26 cellular contexts compared by ENCODE assay signal in genomic region chr11:44467413-44467812, GRCh38.
"Had no signal": no experiment of that assay in that cellular context is flagged by ENCODE, and none has a peak within 500 bp of the region (broad histone marks: within the 10 kb centered on the region; RNA-seq: fewer than 3 reads in every experiment).

No MANE protein-coding gene starts in this region.

- H3K27ac ChIP-seq: esophagus muscularis mucosa, hepatocyte, spleen, thoracic aorta, upper lobe of left lung, WERI-Rb-1 had no signal

- H3K27me3 ChIP-seq: hepatocyte, upper lobe of left lung had no signal

- H3K4me3 ChIP-seq: esophagus muscularis mucosa, hepatocyte, spleen, thoracic aorta, upper lobe of left lung had no signal

- H3K36me3 Mint-ChIP-seq: activated naive CD4-positive, alpha-beta T cell treated with anti-CD3 and anti-CD28 coated beads, Interleukin-2, amount 50 U/mL, for 72 hours; brain; T-cell had no signal

- H3K9me3 Mint-ChIP-seq: activated T-helper 17 cell treated with anti-CD3 and anti-CD28 coated beads, Interleukin-2, amount 50 U/mL, for 72 hours had no signal

- H3K4me1 Mint-ChIP-seq: activated T-helper 17 cell treated with anti-CD3 and anti-CD28 coated beads, Interleukin-2, amount 50 U/mL, for 72 hours; brain; memory B cell; T-cell had no signal

- H3K4me1 ChIP-seq: spleen, upper lobe of left lung had no signal

- H3K27ac Mint-ChIP-seq: activated T-cell treated with anti-CD3 and anti-CD28 coated beads, Interleukin-2, amount 50 U/mL, for 24 hours; activated T-helper 17 cell treated with anti-CD3 and anti-CD28 coated beads, Interleukin-2, amount 50 U/mL, for 72 hours; brain; dendritic cell treated with granulocyte-macrophage colony-stimulating factor and Interleukin-4, amounts not matched to agents 40 ng/mL and 50 ng/mL, for 4 days; memory B cell; progenitor cell of endocrine pancreas; T-cell had no signal

- H3K9me3 ChIP-seq: thoracic aorta had no signal

- ATAC-seq: activated naive CD4-positive, alpha-beta T cell treated with anti-CD3 and anti-CD28 coated beads, Interleukin-2, amount 50 U/mL, for 72 hours; activated T-helper 17 cell treated with anti-CD3 and anti-CD28 coated beads, Interleukin-2, amount 50 U/mL, for 72 hours; left cardiac atrium; T-cell had no signal

- H3K4me3 Mint-ChIP-seq: activated T-cell treated with anti-CD3 and anti-CD28 coated beads, Interleukin-2, amount 50 U/mL, for 24 hours; activated T-helper 17 cell treated with anti-CD3 and anti-CD28 coated beads, Interleukin-2, amount 50 U/mL, for 72 hours; brain; dendritic cell treated with granulocyte-macrophage colony-stimulating factor and Interleukin-4, amounts not matched to agents 40 ng/mL and 50 ng/mL, for 4 days; memory B cell; nephron progenitor cell; T-cell had no signal

- DNase-seq: activated CD4-positive, alpha-beta T cell treated with anti-CD3 and anti-CD28 coated beads for 1 hour; activated CD8-positive, alpha-beta memory T cell treated with anti-CD3 and anti-CD28 coated beads for 24 hours; activated CD8-positive, alpha-beta memory T cell treated with anti-CD3 and anti-CD28 coated beads, Interleukin-2, amount 50 U/mL, for 4 hours; activated T-cell treated with anti-CD3 and anti-CD28 coated beads, Interleukin-2, amount 50 U/mL, for 24 hours; aorta; effector memory CD4-positive, alpha-beta T cell; glutamatergic neuron; islet precursor cell; left cardiac atrium; nephron progenitor cell; retina; spleen; stimulated activated CD4-positive, alpha-beta T cell treated with anti-CD3 and anti-CD28 coated beads, Interleukin-4, amount 100 ng/mL, for 1 hour; stimulated activated naive CD4-positive, alpha-beta T cell treated with Interleukin-2 at 50 U/mL for 16 hours; T-cell; upper lobe of left lung; WERI-Rb-1 had no signal

- H3K36me3 ChIP-seq: esophagus muscularis mucosa, spleen, thoracic aorta, upper lobe of left lung, WERI-Rb-1 had no signal
